ENCODE assay signal across 16 cellular contexts in the genomic region with DNA sequence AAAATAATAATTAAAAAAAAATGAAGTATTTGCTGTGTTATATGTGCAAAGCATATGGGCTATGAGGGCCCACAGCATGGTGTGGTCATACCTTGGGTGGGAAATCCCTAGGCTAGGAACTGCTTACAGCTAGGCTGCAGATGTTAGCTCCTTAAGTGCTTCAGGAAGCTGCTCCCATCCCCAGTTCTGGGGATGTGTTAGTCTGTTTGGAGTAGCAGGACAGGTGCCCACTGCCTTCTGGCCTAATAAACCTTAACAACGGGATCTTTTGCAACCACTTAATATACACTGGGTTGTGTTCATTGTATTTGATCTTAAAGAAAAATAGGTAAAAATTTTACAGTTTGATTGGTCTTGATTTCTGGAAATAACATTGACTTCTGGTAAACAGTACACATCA. TPM values are rescaled to one million over a fixed set of nuclear protein-coding genes. Genes with fewer than 3 reads are reported as not detected.
DNase-seq lines count a peak whose midpoint lies in the region; ATAC-seq and TF ChIP-seq lines count a peak whose summit lies in the region.
"Had no signal": no experiment of that assay in that cellular context is flagged by ENCODE, and none has a peak within 500 bp of the region (broad histone marks: within the 10 kb centered on the region; RNA-seq: fewer than 3 reads in every experiment).

No MANE protein-coding gene starts in this region.

- H3K36me3 Mint-ChIP-seq in CD4-positive, CD25-positive, alpha-beta regulatory T cell = no peaks in the 10 kb centered on the region

- no peak overlapping the region for H3K4me3 ChIP-seq in CD4-positive, CD25-positive, alpha-beta regulatory T cell (ENCODE audit: low read depth, low read length)
- H3K4me3 ChIP-seq in upper lobe of right lung = no peak overlapping the region
- H3K4me3 ChIP-seq: pancreas, suprapubic skin had no signal

- peaks cover 58% of the 10 kb centered on the region for H3K4me1 ChIP-seq in CD4-positive, CD25-positive, alpha-beta regulatory T cell (ENCODE audit: control insufficient read depth, insufficient read depth, low read length, poor library complexity, severe bottlenecking)
- peaks cover 59% of the 10 kb centered on the region for H3K4me1 ChIP-seq in upper lobe of right lung

- peaks cover 2% of the 10 kb centered on the region for H3K36me3 ChIP-seq in CD4-positive, CD25-positive, alpha-beta regulatory T cell (ENCODE audit: control insufficient read depth, insufficient read depth, low read length)
- no peaks in the 10 kb centered on the region for H3K36me3 ChIP-seq in upper lobe of right lung
- H3K36me3 ChIP-seq: pancreas, suprapubic skin had no signal

- peaks cover 40 to 93% (median 50%) of the 10 kb centered on the region in 4 donors for H3K4me1 Mint-ChIP-seq in CD4-positive, CD25-positive, alpha-beta regulatory T cell

- ATAC-seq in CD4-positive, CD25-positive, alpha-beta regulatory T cell (ENCODE audit: low read depth in 2 of 2) = no peak
- ATAC-seq in GM21619 (IDR thresholded peaks at IDR 0.05; ENCODE audit: unreplicated experiment) = no peak
- ATAC-seq in upper lobe of right lung = no peak
- ATAC-seq: pancreas had no signal

- peak; percentile 65 for DNase-seq in DMS 273 (lab: John Stamatoyannopoulos, UW; ENCODE audit: unreplicated experiment)
- no peak for DNase-seq in DMS 273 treated with DMSO at 0.1 percent for 48 hours (lab: John Stamatoyannopoulos, UW)
- no peak for DNase-seq in CD4-positive, CD25-positive, alpha-beta regulatory T cell
- no peak for DNase-seq in RWPE1 (ENCODE audit: low spot score)
- DNase-seq in islet precursor cell = peak; percentile 48
- no peak for DNase-seq in upper lobe of right lung
- no peak for DNase-seq in amygdala (lab: John Stamatoyannopoulos, UW)
- DNase-seq: activated CD8-positive, alpha-beta memory T cell treated with anti-CD3 and anti-CD28 coated beads, Interleukin-2, amount 50 U/mL, for 48 hours; activated naive CD4-positive, alpha-beta T cell; HCEC 1CT; NCI-H1436 treated with DMSO at 0.1 percent for 48 hours; pancreas; stimulated activated CD4-positive, alpha-beta T cell treated with anti-CD3 and anti-CD28 coated beads, Interleukin-2, amount 100 ng/mL, for 48 hours had no signal

- no peaks in the 10 kb centered on the region for H3K9me3 ChIP-seq in CD4-positive, CD25-positive, alpha-beta regulatory T cell (ENCODE audit: control insufficient read depth in 2 of 2, low read length in 2 of 2)
- H3K9me3 ChIP-seq in upper lobe of right lung = no peaks in the 10 kb centered on the region
- H3K9me3 ChIP-seq: pancreas, suprapubic skin had no signal

- CTCF ChIA-PET in RWPE1 (lab: Yijun Ruan, JAX) = interaction anchor here (1.7 kb wide), 1 partner anchor 8 kb away, joined by 9 read pairs; no protein-coding TSS in a partner anchor

- no peaks in the 10 kb centered on the region for H3K27me3 ChIP-seq in CD4-positive, CD25-positive, alpha-beta regulatory T cell (ENCODE audit: control insufficient read depth, insufficient read depth, low read length)
- H3K27me3 ChIP-seq in upper lobe of right lung = no peaks in the 10 kb centered on the region
- H3K27me3 ChIP-seq: pancreas, suprapubic skin had no signal

- TF ChIP-seq CTCF in RWPE1 (conservative IDR thresholded peaks at IDR 0.05; ENCODE audit: low read depth) (no peak), upper lobe of right lung (IDR thresholded peaks at IDR 0.05) (no peak)

- no peaks in the 10 kb centered on the region for H3K27me3 Mint-ChIP-seq in CD4-positive, CD25-positive, alpha-beta regulatory T cell

- peak overlapping the region in 2 of 3 donors; percentile 71 to 82 for H3K27ac Mint-ChIP-seq in CD4-positive, CD25-positive, alpha-beta regulatory T cell

- POLR2A ChIA-PET in RWPE1 (lab: Yijun Ruan, JAX; ENCODE audit: low non-redundant PET) = interaction anchor here (0.7 kb wide), 2 partner anchors 8 to 69 kb away, joined by 3 to 12 read pairs; no protein-coding TSS in a partner anchor

- intact Hi-C loops in upper lobe of right lung (cut with DNase I) = loop anchor here (10.0 kb wide), 1 partner anchor 50 kb away; no protein-coding TSS in a partner anchor

- peak overlapping the region in 1 of 4 donors; percentile 58 for H3K4me3 Mint-ChIP-seq in CD4-positive, CD25-positive, alpha-beta regulatory T cell

- no peaks in the 10 kb centered on the region for H3K9me3 Mint-ChIP-seq in CD4-positive, CD25-positive, alpha-beta regulatory T cell

- no peak overlapping the region for H3K27ac ChIP-seq in CD4-positive, CD25-positive, alpha-beta regulatory T cell (ENCODE audit: insufficient read depth, low read length, poor library complexity, severe bottlenecking)
- H3K27ac ChIP-seq in RWPE1 = peak overlapping the region; percentile 72
- H3K27ac ChIP-seq in upper lobe of right lung = no peak overlapping the region
- H3K27ac ChIP-seq: 22Rv1, pancreas, suprapubic skin had no signal

RNA-seq across cellular contexts. Expression of gene HK1, which starts 46.3 kb away (rescaled TPM):
- total RNA-seq in CD4-positive, CD25-positive, alpha-beta regulatory T cell = 86.4 TPM
- 100 to 1,000 TPM in 3 of 4 donors, 10 to 100 TPM in 1; 95.6 to 115 (median 106) TPM for polyA plus RNA-seq in CD4-positive, CD25-positive, alpha-beta regulatory T cell
- total RNA-seq in upper lobe of right lung = 84.0 TPM

Comparison
In these comparisons a context has a peak if more than half of its experiments do, and no peak if none do; other contexts are left out.
1. DNase-seq: peak in DMS 273 (single experiment) and islet precursor cell (single experiment); none in DMS 273 treated with DMSO at 0.1 percent for 48 hours (single experiment), CD4-positive, CD25-positive, alpha-beta regulatory T cell (0 of 3), RWPE1 (single experiment), upper lobe of right lung (single experiment) and amygdala (0 of 56).